In the genomic region with DNA sequence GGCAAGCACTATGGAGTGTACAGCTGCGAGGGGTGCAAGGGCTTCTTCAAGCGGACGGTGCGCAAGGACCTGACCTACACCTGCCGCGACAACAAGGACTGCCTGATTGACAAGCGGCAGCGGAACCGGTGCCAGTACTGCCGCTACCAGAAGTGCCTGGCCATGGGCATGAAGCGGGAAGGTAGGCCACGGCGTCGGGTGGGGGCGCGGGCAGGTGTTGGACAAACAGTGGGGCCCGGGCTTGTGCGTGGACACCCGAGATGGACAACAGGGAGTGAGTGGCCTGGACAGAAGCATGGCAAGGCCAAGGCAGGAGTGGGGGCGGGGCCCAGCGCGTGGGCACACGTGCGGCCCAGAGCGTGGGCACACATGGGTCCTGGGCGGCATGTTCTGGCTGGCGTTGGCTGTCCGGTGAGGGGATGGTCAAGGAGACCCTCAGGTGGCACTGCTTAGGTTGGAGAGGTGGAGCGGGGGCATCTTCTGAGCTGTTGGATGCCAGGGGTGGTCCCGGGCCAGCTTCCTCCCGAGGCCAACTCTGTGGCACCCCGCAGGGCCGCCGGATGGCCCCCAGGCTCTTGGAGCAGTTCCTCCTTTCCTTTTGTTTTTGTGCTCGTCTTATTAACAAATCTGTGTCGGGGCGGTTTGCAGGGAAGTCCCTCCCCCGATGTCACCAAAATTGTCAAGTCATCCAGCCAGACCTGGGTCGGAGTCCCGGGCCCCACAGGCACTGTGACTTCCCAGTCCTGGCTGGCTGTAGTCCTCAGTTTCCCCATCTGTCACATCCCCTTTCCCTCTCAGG, we compare ENCODE assay signal across 15 cellular contexts.
A peak's percentile ranks its signal among the peaks of the same experiment; 100 is the strongest.
DNase-seq lines count a peak whose midpoint lies in the region; ATAC-seq and TF ChIP-seq lines count a peak whose summit lies in the region.
"Had no signal": no experiment of that assay in that cellular context is flagged by ENCODE, and none has a peak within 500 bp of the region (broad histone marks: within the 10 kb centered on the region; RNA-seq: fewer than 3 reads in every experiment).

No MANE protein-coding gene starts in this region.

- DNase-seq in CD14-positive monocyte (ENCODE audit: low spot score) (peak; percentile 81), MV-4-11 (lab: John Stamatoyannopoulos, UW) (peak; percentile 71), chondrocyte (ENCODE audit: low spot score) (no peak), osteocyte (ENCODE audit: extremely low spot score, unreplicated experiment) (no peak), NCI-H69 (lab: John Stamatoyannopoulos, UW) (no peak), sigmoid colon (no peak)
- DNase-seq: activated gamma-delta T cell treated with Interleukin-2 at 50 U/mL for 16 hours, hippocampal formation, NCI-H1092, NCI-H226, pancreas had no signal

- H3K4me1 Mint-ChIP-seq in CD14-positive monocyte (peaks cover 85% of the 10 kb centered on the region), chondrocyte (ENCODE audit: low read depth) (peaks cover 76% of the 10 kb centered on the region), osteocyte (ENCODE audit: unreplicated experiment) (peaks cover 81% of the 10 kb centered on the region)

- TF ChIP-seq POLR2A in sigmoid colon (IDR thresholded peaks at IDR 0.05): no peak

- ATAC-seq in HG03159 (IDR thresholded peaks at IDR 0.05; ENCODE audit: unreplicated experiment) (no peak), HG03571 (IDR thresholded peaks at IDR 0.05; ENCODE audit: unreplicated experiment) (no peak)
- ATAC-seq: pancreas had no signal

- no peaks in the 10 kb centered on the region for H3K9me3 ChIP-seq in sigmoid colon
- H3K9me3 ChIP-seq: BLaER1, HAP-1, pancreas had no signal

- TF ChIP-seq CTCF in CD14-positive monocyte (IDR thresholded peaks at IDR 0.05): no peak
- no peak for TF ChIP-seq CTCF in chondrocyte (IDR thresholded peaks at IDR 0.05)
- no peak for TF ChIP-seq CTCF in osteocyte (IDR thresholded peaks at IDR 0.05)
- TF ChIP-seq CTCF in sigmoid colon (IDR thresholded peaks at IDR 0.05): no peak

- peak overlapping the region in 1 of 4 donors; percentile 78 for H3K27ac ChIP-seq in sigmoid colon
- H3K27ac ChIP-seq: BLaER1, pancreas had no signal

- H3K27ac Mint-ChIP-seq in CD14-positive monocyte: peak overlapping the region; percentile 97 to 100 (median 100)
- H3K27ac Mint-ChIP-seq in chondrocyte (ENCODE audit: unreplicated experiment): peak overlapping the region; percentile 61
- peak overlapping the region; percentile 73 for H3K27ac Mint-ChIP-seq in osteocyte (ENCODE audit: unreplicated experiment)

- peaks cover 28 to 84% of the 10 kb centered on the region in 2 donors for H3K36me3 Mint-ChIP-seq in CD14-positive monocyte
- H3K36me3 Mint-ChIP-seq in chondrocyte (ENCODE audit: low read depth): no peaks in the 10 kb centered on the region
- H3K36me3 Mint-ChIP-seq in osteocyte (ENCODE audit: unreplicated experiment): peaks cover 10% of the 10 kb centered on the region

- intact Hi-C loops in CD14-positive monocyte (cut with micrococcal nuclease) (loop anchor here (5.0 kb wide), 3 partner anchors 33 to 82 kb away; a partner anchor contains a TSS), sigmoid colon (cut with DNase I) (loop anchor here (5.0 kb wide), 1 partner anchor 82 kb away; a partner anchor contains a TSS)

- H3K4me3 Mint-ChIP-seq in CD14-positive monocyte (peak overlapping the region; percentile 55 to 90), chondrocyte (ENCODE audit: unreplicated experiment) (no peak overlapping the region), osteocyte (ENCODE audit: unreplicated experiment) (no peak overlapping the region)

- peaks cover 0 to 20% (median 11%) of the 10 kb centered on the region in 4 donors for H3K36me3 ChIP-seq in sigmoid colon
- H3K36me3 ChIP-seq: HAP-1, pancreas had no signal

- H3K27me3 Mint-ChIP-seq in CD14-positive monocyte (ENCODE audit: low read depth in 3 of 3): no peaks in the 10 kb centered on the region
- H3K27me3 Mint-ChIP-seq in chondrocyte (ENCODE audit: low read depth): no peaks in the 10 kb centered on the region
- no peaks in the 10 kb centered on the region for H3K27me3 Mint-ChIP-seq in osteocyte (ENCODE audit: unreplicated experiment)

- 85 to 89% methylated on average over 40 of the region's 40 CpGs for WGBS in sigmoid colon, 2 donors

- no peaks in the 10 kb centered on the region for H3K9me3 Mint-ChIP-seq in CD14-positive monocyte
- no peaks in the 10 kb centered on the region for H3K9me3 Mint-ChIP-seq in chondrocyte (ENCODE audit: low read depth)
- no peaks in the 10 kb centered on the region for H3K9me3 Mint-ChIP-seq in osteocyte (ENCODE audit: unreplicated experiment)

- H3K4me3 ChIP-seq in sigmoid colon: no peak overlapping the region
- H3K4me3 ChIP-seq: BLaER1, HAP-1, pancreas had no signal

- no peaks in the 10 kb centered on the region for H3K27me3 ChIP-seq in sigmoid colon
- H3K27me3 ChIP-seq: BLaER1, pancreas had no signal

- peaks cover 0 to 99% (median 93%) of the 10 kb centered on the region in 4 donors for H3K4me1 ChIP-seq in sigmoid colon

- TF ChIP-seq EP300 in sigmoid colon (IDR thresholded peaks at IDR 0.05): no peak

Comparison
In these comparisons a context has a peak if more than half of its experiments do, and no peak if none do; other contexts are left out.
1. DNase-seq: peak in CD14-positive monocyte (single experiment) and MV-4-11 (single experiment); none in chondrocyte (single experiment), osteocyte (single experiment), NCI-H69 (single experiment) and sigmoid colon (single experiment).
2. H3K4me3 Mint-ChIP-seq: peak in CD14-positive monocyte (2 of 2); none in chondrocyte (single experiment) and osteocyte (single experiment).
3. Peak in every context shown above with its lines, with median percentiles within 50 percentile points of each other: H3K27ac Mint-ChIP-seq.